In genomic region chr2:226694910-226695309, GRCh38 we compare ENCODE assay signal across 16 cellular contexts.
A peak's percentile ranks its signal among the peaks of the same experiment; 100 is the strongest.
DNase-seq lines count a peak whose midpoint lies in the region; ATAC-seq, FAIRE-seq and TF ChIP-seq lines count a peak whose summit lies in the region.
"Had no signal": no experiment of that assay in that cellular context is flagged by ENCODE, and none has a peak within 500 bp of the region (broad histone marks: within the 10 kb centered on the region; RNA-seq: fewer than 3 reads in every experiment).

No MANE protein-coding gene starts in this region.

- no peak for TF ChIP-seq RAD21 in HepG2 (CRISPR knock-in tag; IDR thresholded peaks at IDR 0.05)
- no peak for TF ChIP-seq RAD21 in H1 (IDR thresholded peaks at IDR 0.05 in 1 of 2, conservative IDR thresholded peaks at IDR 0.05 in 1 of 2; ENCODE audit: low read depth in 2 of 2, low read length in 2 of 2)

- FAIRE-seq in HepG2 (lab: Jason Lieb, UNC) (no peak), H1 (lab: Jason Lieb, UNC) (no peak)

- H4K5ac ChIP-seq in H1 (ENCODE audit: insufficient read length, low read depth, low read length) = no peak overlapping the region

- DNase-seq in HepG2 (ENCODE audit: low spot score) (no peak), right lobe of liver (no peak), H1 (ENCODE audit: low read depth in 1 of 2, low spot score in 2 of 2) (no peak), psoas muscle (no peak), DMS 273 (lab: John Stamatoyannopoulos, UW; ENCODE audit: unreplicated experiment) (no peak), medulla oblongata (ENCODE audit: extremely low spot score) (no peak), GM13977 (ENCODE audit: low spot score) (no peak)
- DNase-seq: 8988T; CD4-positive, alpha-beta memory T cell; DMS79 treated with DMSO at 0.1 percent for 48 hours; GF-D8; HCEC 1CT; HFFc6; IMR-90 had no signal

- H3K27me3 ChIP-seq in HepG2 (ENCODE audit: control insufficient read depth in 1 of 2, insufficient read depth in 2 of 2, low read length in 2 of 2) = no peaks in the 10 kb centered on the region
- no peaks in the 10 kb centered on the region for H3K27me3 ChIP-seq in right lobe of liver
- H3K27me3 ChIP-seq in H1 (replicated peaks in 1 of 4; ENCODE audit: control insufficient read depth in 3 of 4, extremely low read depth in 1 of 4, insufficient read depth in 3 of 4, low read length in 3 of 4) = no peaks in the 10 kb centered on the region
- H3K27me3 ChIP-seq in psoas muscle (ENCODE audit: insufficient read depth in 3 of 3, low read length in 2 of 3) = no peaks in the 10 kb centered on the region
- H3K27me3 ChIP-seq: BLaER1 had no signal

- peak overlapping the region; percentile 39 for H4K91ac ChIP-seq in H1 (replicated peaks; ENCODE audit: insufficient read length, low read length)

- H3K36me3 ChIP-seq in HepG2 (replicated peaks in 1 of 2; ENCODE audit: control insufficient read depth in 1 of 2, insufficient read depth in 2 of 2, low read length in 2 of 2) = no peaks in the 10 kb centered on the region
- H3K36me3 ChIP-seq in right lobe of liver = no peaks in the 10 kb centered on the region
- no peaks in the 10 kb centered on the region for H3K36me3 ChIP-seq in H1 (ENCODE audit: control insufficient read depth in 2 of 4, insufficient read depth in 4 of 4, low read length in 3 of 4)
- no peaks in the 10 kb centered on the region for H3K36me3 ChIP-seq in psoas muscle (ENCODE audit: insufficient read depth in 1 of 2, low read depth in 1 of 2)
- H3K36me3 ChIP-seq: BLaER1 had no signal

- no peak overlapping the region for H3K23ac ChIP-seq in H1 (ENCODE audit: insufficient read length)

- no peak overlapping the region for H3K18ac ChIP-seq in H1 (ENCODE audit: extremely low read depth, low read length)

- peak overlapping the region; percentile 11 for H3K4me2 ChIP-seq in HepG2 (ENCODE audit: low read depth, low read length)
- no peak overlapping the region for H3K4me2 ChIP-seq in H1 (ENCODE audit: insufficient read depth in 1 of 2, low read depth in 2 of 2, low read length in 2 of 2)

- CTCF ChIA-PET in HepG2 (lab: Yijun Ruan, JAX; ENCODE audit: low intra/inter-chr PET ratio, low total read pairs) (no interaction called here), H1 (lab: Charles Lee; ENCODE audit: partially characterized antibody) (no interaction called here)

- POLR2A ChIA-PET in HepG2 (lab: Yijun Ruan, JAX) (no interaction called here), H1 (lab: Charles Lee; ENCODE audit: partially characterized antibody) (no interaction called here)

- H3K9me3 ChIP-seq in HepG2 (ENCODE audit: low read length) = no peaks in the 10 kb centered on the region
- H3K9me3 ChIP-seq in right lobe of liver = no peaks in the 10 kb centered on the region
- no peaks in the 10 kb centered on the region for H3K9me3 ChIP-seq in H1 (ENCODE audit: insufficient read depth in 2 of 2, low read depth in 1 of 2, low read length in 1 of 2)
- no peaks in the 10 kb centered on the region for H3K9me3 ChIP-seq in psoas muscle

- H3K9ac ChIP-seq in HepG2 (ENCODE audit: insufficient read depth, low read depth, low read length) (no peak overlapping the region), H1 (replicated peaks in 1 of 4; ENCODE audit: extremely low read depth in 1 of 4, low read depth in 3 of 4, low read length in 3 of 4) (no peak overlapping the region)
- H3K9ac ChIP-seq: BLaER1 had no signal

- TF ChIP-seq EP300 in HepG2 (IDR thresholded peaks at IDR 0.05; ENCODE audit: low read depth in 2 of 2, low read length in 2 of 2) = no peak
- TF ChIP-seq EP300 in HepG2 (CRISPR knock-in tag; IDR thresholded peaks at IDR 0.05; ENCODE audit: borderline replicate concordance) = no peak
- TF ChIP-seq EP300 in H1 (IDR thresholded peaks at IDR 0.05; ENCODE audit: borderline replicate concordance in 1 of 2, low read depth in 2 of 2, low read length in 2 of 2) = no peak

- no peak overlapping the region for H4K8ac ChIP-seq in H1 (ENCODE audit: extremely low read depth, insufficient read depth, low read length)

- no peaks in the 10 kb centered on the region; the same call in 1 of the 2 replicates for H3K23me2 ChIP-seq in H1 (ENCODE audit: low read depth, low read length)

- BruUV-seq in HepG2 (replicated peaks; lab: Mats Ljungman, UMichigan) = no TSS peak

- H3K79me1 ChIP-seq in H1 (ENCODE audit: low read depth, low read length) = no peaks in the 10 kb centered on the region

- peaks cover 40% of the 10 kb centered on the region for H3K4me1 ChIP-seq in HepG2 (ENCODE audit: insufficient read depth, low read length)
- H3K4me1 ChIP-seq in right lobe of liver = peaks cover 0 to 5% (median 0%) of the 10 kb centered on the region in 4 donors
- H3K4me1 ChIP-seq in H1 (replicated peaks in 1 of 4; ENCODE audit: control insufficient read depth in 3 of 4, insufficient read depth in 4 of 4, low read length in 3 of 4) = peaks cover 0 to 5% (median 1%) of the 10 kb centered on the region in 4 experiments; a peak in 2 of 7 replicates
- H3K4me1 ChIP-seq in psoas muscle = peaks cover 30% of the 10 kb centered on the region

- no peaks in the 10 kb centered on the region for H4K20me1 ChIP-seq in HepG2 (ENCODE audit: insufficient read depth, low read length)
- H4K20me1 ChIP-seq in H1 (replicated peaks in 1 of 2; ENCODE audit: control insufficient read depth in 1 of 2, insufficient read depth in 2 of 2, low read length in 2 of 2) = no peaks in the 10 kb centered on the region
- H4K20me1 ChIP-seq: BLaER1 had no signal

- in situ Hi-C loops in HepG2 (cut with HindIII; ENCODE audit: extremely low pct_ligation_motif_present, low pct_unique_long_range_greater_than_20kb) (no loop called here), GM13977 (cut with MboI; ENCODE audit: low pct_unique_long_range_greater_than_20kb, low sequenced_read_pairs, unreplicated experiment) (no loop called here)

- intact Hi-C loops in HepG2 (cut with micrococcal nuclease; ENCODE audit: unreplicated experiment) (no loop called here), right lobe of liver (cut with DNase I) (no loop called here), psoas muscle (cut with DNase I) (no loop called here)

- no peak overlapping the region for H2AK5ac ChIP-seq in H1 (ENCODE audit: low read depth, low read length)

- TF ChIP-seq CTCF in HepG2 (CRISPR knock-in tag; IDR thresholded peaks at IDR 0.05) = no peak
- TF ChIP-seq CTCF in right lobe of liver (IDR thresholded peaks at IDR 0.05) = no peak
- TF ChIP-seq CTCF in H1 (IDR thresholded peaks at IDR 0.05; ENCODE audit: control extremely low read depth in 1 of 3, insufficient read depth in 1 of 3, low read depth in 1 of 3, low read length in 3 of 3) = no peak
- no peak for TF ChIP-seq CTCF in psoas muscle (IDR thresholded peaks at IDR 0.05)
- TF ChIP-seq CTCF in GM13977 (IDR thresholded peaks at IDR 0.05; ENCODE audit: extremely low read depth, insufficient read depth, missing control alignments) = no peak

- H3K27ac ChIP-seq in HepG2 (ENCODE audit: extremely low read length, insufficient read depth, low read length) (no peak overlapping the region), right lobe of liver (no peak overlapping the region), H1 (ENCODE audit: low read depth, low read length) (no peak overlapping the region), psoas muscle (peak overlapping the region; percentile 53)
- H3K27ac ChIP-seq: BLaER1, HL-60 had no signal

- H2BK20ac ChIP-seq in H1 (ENCODE audit: low read length) = peak overlapping the region; percentile 29; the same call in 1 of the 2 replicates

- no peak overlapping the region for H3K4me3 ChIP-seq in HepG2 (replicated peaks in 1 of 3; ENCODE audit: insufficient read depth in 1 of 3, low read depth in 2 of 3, low read length in 3 of 3)
- H3K4me3 ChIP-seq in right lobe of liver = no peak overlapping the region
- H3K4me3 ChIP-seq in H1 (ENCODE audit: extremely low read depth in 1 of 4, insufficient read depth in 2 of 4, low read depth in 3 of 4, low read length in 4 of 4) = no peak overlapping the region
- no peak overlapping the region for H3K4me3 ChIP-seq in psoas muscle
- H3K4me3 ChIP-seq: BLaER1 had no signal

- no peak overlapping the region for H3K14ac ChIP-seq in H1 (ENCODE audit: insufficient read length)

- ATAC-seq in HepG2 (peak; percentile 50; the same call in 2 of the 3 replicates), right lobe of liver (no peak), psoas muscle (no peak)

- no peak overlapping the region for H3K4ac ChIP-seq in H1 (replicated peaks; ENCODE audit: insufficient read length, low read depth, low read length)

- H2BK5ac ChIP-seq in H1 (ENCODE audit: low read depth, low read length) = no peak overlapping the region

- 0 out of 2 replicates have a peak overlapping the region, but pooled peaks have one; percentile 64 for H2BK12ac ChIP-seq in H1 (ENCODE audit: low read depth, low read length)

- H2BK15ac ChIP-seq in H1 (ENCODE audit: low read length) = no peak overlapping the region

- H3K79me2 ChIP-seq in HepG2 (ENCODE audit: insufficient read depth, low read length) (no peaks in the 10 kb centered on the region), H1 (ENCODE audit: control insufficient read depth in 1 of 2, insufficient read depth in 2 of 2, low read length in 2 of 2) (no peaks in the 10 kb centered on the region)

- no peak overlapping the region for H3K56ac ChIP-seq in H1 (replicated peaks; ENCODE audit: insufficient read length, low read depth, low read length)

- H2AFZ ChIP-seq in HepG2 (ENCODE audit: low read length) (no peak overlapping the region), H1 (ENCODE audit: low read length) (no peak overlapping the region)

- H2BK120ac ChIP-seq in H1 (replicated peaks; ENCODE audit: low read depth, low read length) = no peak overlapping the region

- WGBS in HepG2 (ENCODE audit: low lambda C conversion rate) = 43% methylated on average over 3 of the region's 3 CpGs
- WGBS in right lobe of liver (ENCODE audit: insufficient coverage, low coverage, low lambda C conversion rate, missing lambda C conversion rate) = 87% methylated on average over 3 of the region's 3 CpGs
- 87% methylated on average over 3 of the region's 3 CpGs; no CpG with 5 or more reads in 1 of the 2 experiments for WGBS in H1 (ENCODE audit: extremely low coverage in 1 of 2, insufficient coverage in 1 of 2, insufficient read length in 1 of 2, insufficient replicate concordance in 2 of 2, low coverage in 1 of 2, low lambda C conversion rate in 2 of 2, missing lambda C conversion rate in 1 of 2), 2 experiments
- WGBS in psoas muscle, 3 donors = 32 to 48% (median 36%) methylated on average over 3 of the region's 3 CpGs

- no peak for TF ChIP-seq POLR2A in HepG2 (IDR thresholded peaks at IDR 0.05; ENCODE audit: insufficient read depth in 1 of 2, low read depth in 2 of 2, low read length in 2 of 2)
- TF ChIP-seq POLR2A in right lobe of liver (IDR thresholded peaks at IDR 0.05) = no peak
- no peak for TF ChIP-seq POLR2A in H1 (IDR thresholded peaks at IDR 0.05; ENCODE audit: control extremely low read depth in 1 of 2, low read depth in 2 of 2, low read length in 2 of 2)

TF ChIP-seq in HepG2, 621 proteins besides CTCF, POLR2A, EP300 and RAD21 (continues in another document):
- TF ChIP-seq NFRKB (IDR thresholded peaks at IDR 0.05) (no peak), TBX2 (CRISPR knock-in tag; IDR thresholded peaks at IDR 0.05; ENCODE audit: borderline replicate concordance) (0 out of 2 replicates have a peak, but pooled peaks have one; percentile 24)

TF ChIP-seq in H1, 55 proteins besides CTCF, POLR2A, EP300 and RAD21:
- TF ChIP-seq ASH2L (IDR thresholded peaks at IDR 0.05; ENCODE audit: low read length) = no peak
TF ChIP-seq in H1: peak in this region for 0.
